17 cellular contexts compared by ENCODE assay signal in genomic region chr10:30728127-30728526, GRCh38.
DNase-seq lines count a peak whose midpoint lies in the region; ATAC-seq, FAIRE-seq and TF ChIP-seq lines count a peak whose summit lies in the region.
"Had no signal": no experiment of that assay in that cellular context is flagged by ENCODE, and none has a peak within 500 bp of the region (broad histone marks: within the 10 kb centered on the region; RNA-seq: fewer than 3 reads in every experiment).

No MANE protein-coding gene starts in this region.

- H3K56ac ChIP-seq in H1 (replicated peaks; ENCODE audit: insufficient read length, low read depth, low read length): no peak overlapping the region

- no peaks in the 10 kb centered on the region for H3K27me3 ChIP-seq in H1 (replicated peaks in 1 of 4; ENCODE audit: control insufficient read depth in 3 of 4, extremely low read depth in 1 of 4, insufficient read depth in 3 of 4, low read length in 3 of 4)
- H3K27me3 ChIP-seq: BE2C had no signal

- H3K14ac ChIP-seq in H1 (ENCODE audit: insufficient read length): no peak overlapping the region

- peak overlapping the region; percentile 30; the same call in 1 of the 2 replicates for H2BK12ac ChIP-seq in H1 (ENCODE audit: low read depth, low read length)

- no peaks in the 10 kb centered on the region for H3K79me1 ChIP-seq in H1 (ENCODE audit: low read depth, low read length)

- no peak overlapping the region for H3K18ac ChIP-seq in H1 (ENCODE audit: extremely low read depth, low read length)

- no peaks in the 10 kb centered on the region for H3K36me3 ChIP-seq in H1 (ENCODE audit: control insufficient read depth in 2 of 4, insufficient read depth in 4 of 4, low read length in 3 of 4)
- H3K36me3 ChIP-seq: BE2C had no signal

- intact Hi-C loops in posterior vena cava (cut with DNase I): no loop called here

- 88% methylated on average over 5 of the region's 5 CpGs; no CpG with 5 or more reads in 1 of the 2 experiments for WGBS in H1 (ENCODE audit: extremely low coverage in 1 of 2, insufficient coverage in 1 of 2, insufficient read length in 1 of 2, insufficient replicate concordance in 2 of 2, low coverage in 1 of 2, low lambda C conversion rate in 2 of 2, missing lambda C conversion rate in 1 of 2), 2 experiments

- no peak for TF ChIP-seq EP300 in H1 (IDR thresholded peaks at IDR 0.05; ENCODE audit: borderline replicate concordance in 1 of 2, low read depth in 2 of 2, low read length in 2 of 2)

- no peak overlapping the region for H2BK120ac ChIP-seq in H1 (replicated peaks; ENCODE audit: low read depth, low read length)

- TF ChIP-seq CTCF in H1 (IDR thresholded peaks at IDR 0.05; ENCODE audit: control extremely low read depth in 1 of 3, insufficient read depth in 1 of 3, low read depth in 1 of 3, low read length in 3 of 3): no peak

- no peak for TF ChIP-seq POLR2A in H1 (IDR thresholded peaks at IDR 0.05; ENCODE audit: control extremely low read depth in 1 of 2, low read depth in 2 of 2, low read length in 2 of 2)

- no peak overlapping the region for H4K5ac ChIP-seq in H1 (ENCODE audit: insufficient read length, low read depth, low read length)

- no peak overlapping the region for H2BK5ac ChIP-seq in H1 (ENCODE audit: low read depth, low read length)

- H2BK20ac ChIP-seq in H1 (ENCODE audit: low read length): no peak overlapping the region

- no peak overlapping the region for H2AK5ac ChIP-seq in H1 (ENCODE audit: low read depth, low read length)

- H4K20me1 ChIP-seq in H1 (replicated peaks in 1 of 2; ENCODE audit: control insufficient read depth in 1 of 2, insufficient read depth in 2 of 2, low read length in 2 of 2): no peaks in the 10 kb centered on the region

- H3K23me2 ChIP-seq in H1 (ENCODE audit: low read depth, low read length): no peaks in the 10 kb centered on the region

- no peak overlapping the region for H2BK15ac ChIP-seq in H1 (ENCODE audit: low read length)

- H4K8ac ChIP-seq in H1 (ENCODE audit: extremely low read depth, insufficient read depth, low read length): no peak overlapping the region

- no peaks in the 10 kb centered on the region for H3K79me2 ChIP-seq in H1 (ENCODE audit: control insufficient read depth in 1 of 2, insufficient read depth in 2 of 2, low read length in 2 of 2)

- DNase-seq in UCSD-AML1 (lab: John Stamatoyannopoulos, UW; ENCODE audit: unreplicated experiment) (peak; percentile 41), H1 (ENCODE audit: low read depth in 1 of 2, low spot score in 2 of 2) (no peak), posterior vena cava (ENCODE audit: low spot score) (peak; percentile 41), NCI-H774 (lab: John Stamatoyannopoulos, UW) (no peak), RKO (ENCODE audit: low spot score) (no peak)
- DNase-seq: ACHN; BE2C; CD4-positive, alpha-beta T cell; DMS153; GF-D8; GOT3; H9; KG1 had no signal

- CTCF ChIA-PET in H1 (lab: Charles Lee; ENCODE audit: partially characterized antibody): interaction anchor here (0.7 to 0.8 kb wide), 2 partner anchors 8 to 1110 kb away, joined by 3 to 4 read pairs; no protein-coding TSS in a partner anchor

- H3K9ac ChIP-seq in H1 (replicated peaks in 1 of 4; ENCODE audit: extremely low read depth in 1 of 4, low read depth in 3 of 4, low read length in 3 of 4): no peak overlapping the region

- POLR2A ChIA-PET in H1 (lab: Charles Lee; ENCODE audit: partially characterized antibody): no interaction called here

- no peak for TF ChIP-seq RAD21 in H1 (IDR thresholded peaks at IDR 0.05 in 1 of 2, conservative IDR thresholded peaks at IDR 0.05 in 1 of 2; ENCODE audit: low read depth in 2 of 2, low read length in 2 of 2)

- no peak for ATAC-seq in HG02642 (IDR thresholded peaks at IDR 0.05; ENCODE audit: poor library complexity, unreplicated experiment)
- ATAC-seq: HepG2 had no signal

- no peak overlapping the region for H3K4me2 ChIP-seq in H1 (ENCODE audit: insufficient read depth in 1 of 2, low read depth in 2 of 2, low read length in 2 of 2)

- H3K9me3 ChIP-seq in H1 (ENCODE audit: insufficient read depth in 2 of 2, low read depth in 1 of 2, low read length in 1 of 2): no peaks in the 10 kb centered on the region
- H3K9me3 ChIP-seq: BE2C had no signal

- no peak overlapping the region for H3K4me3 ChIP-seq in H1 (ENCODE audit: extremely low read depth in 1 of 4, insufficient read depth in 2 of 4, low read depth in 3 of 4, low read length in 4 of 4)

- H3K4me1 ChIP-seq in H1 (replicated peaks in 1 of 4; ENCODE audit: control insufficient read depth in 3 of 4, insufficient read depth in 4 of 4, low read length in 3 of 4): peaks cover 0 to 3% (median 2%) of the 10 kb centered on the region in 4 experiments; a peak in 3 of 7 replicates

- no peak overlapping the region for H3K4ac ChIP-seq in H1 (replicated peaks; ENCODE audit: insufficient read length, low read depth, low read length)

- no peak overlapping the region for H3K27ac ChIP-seq in H1 (ENCODE audit: low read depth, low read length)
- H3K27ac ChIP-seq: C4-2B had no signal

- no peak overlapping the region for H2AFZ ChIP-seq in H1 (ENCODE audit: low read length)

- no peak for FAIRE-seq in H1 (lab: Jason Lieb, UNC)
- FAIRE-seq: A204.1, HepG2 had no signal

- H4K91ac ChIP-seq in H1 (replicated peaks; ENCODE audit: insufficient read length, low read length): no peak overlapping the region

- H3K23ac ChIP-seq in H1 (ENCODE audit: insufficient read length): no peak overlapping the region

TF ChIP-seq in H1, 55 proteins besides CTCF, POLR2A, EP300 and RAD21:
- TF ChIP-seq, protein P1, sequence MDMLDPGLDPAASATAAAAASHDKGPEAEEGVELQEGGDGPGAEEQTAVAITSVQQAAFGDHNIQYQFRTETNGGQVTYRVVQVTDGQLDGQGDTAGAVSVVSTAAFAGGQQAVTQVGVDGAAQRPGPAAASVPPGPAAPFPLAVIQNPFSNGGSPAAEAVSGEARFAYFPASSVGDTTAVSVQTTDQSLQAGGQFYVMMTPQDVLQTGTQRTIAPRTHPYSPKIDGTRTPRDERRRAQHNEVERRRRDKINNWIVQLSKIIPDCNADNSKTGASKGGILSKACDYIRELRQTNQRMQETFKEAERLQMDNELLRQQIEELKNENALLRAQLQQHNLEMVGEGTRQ (IDR thresholded peaks at IDR 0.05; ENCODE audit: low read length): no peak
- TF ChIP-seq FOSL1 (IDR thresholded peaks at IDR 0.05; ENCODE audit: insufficient read depth, low read depth, low read length): no peak
- TF ChIP-seq RBBP5 (IDR thresholded peaks at IDR 0.05; ENCODE audit: borderline replicate concordance, low read depth, low read length): no peak
- TF ChIP-seq TEAD4 (IDR thresholded peaks at IDR 0.05; ENCODE audit: low read depth, low read length): no peak
- no peak for TF ChIP-seq SIN3A (conservative IDR thresholded peaks at IDR 0.05 in 1 of 2, IDR thresholded peaks at IDR 0.05 in 1 of 2; ENCODE audit: low read depth in 1 of 2, low read length in 2 of 2)
- no peak for TF ChIP-seq HDAC6 (IDR thresholded peaks at IDR 0.05; ENCODE audit: low read depth, low read length)
- TF ChIP-seq SRF (IDR thresholded peaks at IDR 0.05; ENCODE audit: low read depth, low read length): no peak
- no peak for TF ChIP-seq YY1 (IDR thresholded peaks at IDR 0.05; ENCODE audit: low read depth, low read length)
- TF ChIP-seq KDM4A (IDR thresholded peaks at IDR 0.05; ENCODE audit: low read depth, low read length, severe bottlenecking): no peak
- TF ChIP-seq CEBPB (IDR thresholded peaks at IDR 0.05; ENCODE audit: low read depth, low read length): no peak
- TF ChIP-seq ATF3 (IDR thresholded peaks at IDR 0.05; ENCODE audit: insufficient read depth, low read depth, low read length): no peak
- TF ChIP-seq SP4 (IDR thresholded peaks at IDR 0.05; ENCODE audit: low read length): no peak
- no peak for TF ChIP-seq HDAC2 (IDR thresholded peaks at IDR 0.05; ENCODE audit: borderline replicate concordance in 1 of 2, low read depth in 2 of 2, low read length in 2 of 2)
- TF ChIP-seq KDM1A (IDR thresholded peaks at IDR 0.05; ENCODE audit: borderline replicate concordance, low read length): no peak
- no peak for TF ChIP-seq SAP30 (IDR thresholded peaks at IDR 0.05; ENCODE audit: insufficient read depth, insufficient replicate concordance, low read length)
- TF ChIP-seq BRCA1 (IDR thresholded peaks at IDR 0.05; ENCODE audit: low read depth, low read length): no peak
- no peak for TF ChIP-seq BACH1 (IDR thresholded peaks at IDR 0.05; ENCODE audit: low read length)
- no peak for TF ChIP-seq CBX5 (IDR thresholded peaks at IDR 0.05; ENCODE audit: low read depth, low read length)
- TF ChIP-seq CHD1 (IDR thresholded peaks at IDR 0.05; ENCODE audit: low read depth, low read length): no peak

Comparison
In these comparisons a context has a peak if more than half of its experiments do, and no peak if none do; other contexts are left out.
1. DNase-seq: peak in UCSD-AML1 (single experiment) and posterior vena cava (single experiment); none in H1 (0 of 2), NCI-H774 (single experiment) and RKO (single experiment).